23 cellular contexts compared by ENCODE assay signal in the genomic region with DNA sequence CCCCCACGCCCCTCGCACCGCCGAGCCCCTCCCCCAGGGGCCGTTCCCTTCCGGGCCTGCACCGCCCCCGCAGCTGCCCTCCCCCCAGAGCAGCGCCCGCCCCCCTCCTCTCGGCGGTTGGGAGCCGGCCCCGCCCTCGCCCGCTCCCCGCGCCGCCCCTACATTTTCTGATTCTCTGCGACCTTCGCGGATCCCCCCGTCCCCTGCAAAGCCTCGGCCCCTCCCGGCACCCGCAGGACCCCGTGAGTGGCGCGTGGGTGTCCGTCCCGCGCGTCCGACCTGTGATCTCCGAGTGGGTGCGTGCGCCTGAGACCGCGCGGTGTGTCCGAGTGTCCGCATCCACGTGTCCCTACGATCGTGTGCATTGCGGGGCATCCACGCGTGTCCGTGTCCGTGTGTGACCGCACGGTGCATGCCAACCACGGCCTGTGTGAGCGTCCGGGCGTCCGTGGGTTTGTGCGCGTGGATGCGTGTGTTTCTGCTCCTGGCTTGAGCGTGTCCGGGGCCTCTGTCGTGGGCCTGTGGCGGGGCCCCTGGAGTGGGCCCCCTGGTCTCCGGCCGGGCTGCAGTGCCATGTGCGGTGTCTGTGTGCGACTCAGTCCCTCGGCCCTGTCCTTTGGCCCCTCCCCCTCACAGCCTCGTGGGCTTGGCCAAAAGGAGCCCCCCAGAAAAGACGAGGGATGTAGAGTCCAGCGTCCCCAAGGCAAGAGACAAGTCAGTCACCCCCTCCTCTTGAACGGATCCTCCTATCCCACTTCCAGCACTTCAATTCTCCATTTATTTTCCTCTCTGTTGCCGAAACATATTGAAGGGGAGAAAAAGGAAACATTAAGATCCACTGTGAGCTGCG. TPM values are rescaled to one million over a fixed set of nuclear protein-coding genes. Genes with fewer than 3 reads are reported as not detected.
DNase-seq lines count a peak whose midpoint lies in the region; ATAC-seq and TF ChIP-seq lines count a peak whose summit lies in the region.
"Had no signal": no experiment of that assay in that cellular context is flagged by ENCODE, and none has a peak within 500 bp of the region (broad histone marks: within the 10 kb centered on the region; RNA-seq: fewer than 3 reads in every experiment).

No MANE protein-coding gene starts in this region.

- H3K4me3 ChIP-seq in breast epithelium = no peak overlapping the region
- H3K4me3 ChIP-seq: esophagus squamous epithelium, pancreas, Peyer's patch, uterus had no signal

- no peak overlapping the region for H3K4me3 Mint-ChIP-seq in activated T-cell treated with anti-CD3 and anti-CD28 coated beads, Interleukin-2, amount 50 U/mL, for 4 hours
- H3K4me3 Mint-ChIP-seq in stimulated activated memory B cell treated with anti-CD40 and anti-IgM and Interleukin-4, amounts not matched to agents 10 μg/mL and 1 μg/mL and 100 μg/mL, for 72 hours = no peak overlapping the region
- H3K4me3 Mint-ChIP-seq: CD8-positive, alpha-beta T cell had no signal

- peaks cover 4% of the 10 kb centered on the region for H3K4me1 Mint-ChIP-seq in activated T-cell treated with anti-CD3 and anti-CD28 coated beads, Interleukin-2, amount 50 U/mL, for 4 hours (ENCODE audit: low read depth)
- no peaks in the 10 kb centered on the region for H3K4me1 Mint-ChIP-seq in stimulated activated memory B cell treated with anti-CD40 and anti-IgM and Interleukin-4, amounts not matched to agents 10 μg/mL and 1 μg/mL and 100 μg/mL, for 72 hours

- H3K36me3 Mint-ChIP-seq in activated T-cell treated with anti-CD3 and anti-CD28 coated beads, Interleukin-2, amount 50 U/mL, for 4 hours (ENCODE audit: insufficient read depth) = no peaks in the 10 kb centered on the region
- no peaks in the 10 kb centered on the region for H3K36me3 Mint-ChIP-seq in stimulated activated memory B cell treated with anti-CD40 and anti-IgM and Interleukin-4, amounts not matched to agents 10 μg/mL and 1 μg/mL and 100 μg/mL, for 72 hours
- H3K36me3 Mint-ChIP-seq: activated naive CD4-positive, alpha-beta T cell treated with anti-CD3 and anti-CD28 coated beads, Interleukin-2, amount 50 U/mL, for 72 hours; CD8-positive, alpha-beta T cell had no signal

- no peak for TF ChIP-seq POLR2A in breast epithelium (IDR thresholded peaks at IDR 0.05)

- peak; percentile 3 for DNase-seq in activated T-cell treated with anti-CD3 and anti-CD28 coated beads, Interleukin-2, amount 50 U/mL, for 4 hours
- no peak for DNase-seq in activated T-cell treated with anti-CD3 and anti-CD28 coated beads, Interleukin-2, amount 50 U/mL, for 48 hours
- DNase-seq in HuH-7.5 (ENCODE audit: low spot score) = peak; percentile 25
- DNase-seq in iPS-NIHi11 (ENCODE audit: low spot score) = peak; percentile 62
- no peak for DNase-seq in KG1 (lab: John Stamatoyannopoulos, UW)
- no peak for DNase-seq in breast epithelium (ENCODE audit: low spot score in 2 of 2)
- DNase-seq in GM13976 (ENCODE audit: low spot score) = no peak
- DNase-seq: brain microvascular endothelial cell; DND-41; esophagus squamous epithelium; KBM-7; NCI-H1092; NCI-H2081 treated with DMSO at 0.1 percent for 48 hours; NCI-H748 treated with DMSO at 0.1 percent for 48 hours; stimulated activated naive CD4-positive, alpha-beta T cell treated with Interleukin-2 at 50 U/mL for 16 hours; uterus had no signal

- H3K27me3 ChIP-seq in breast epithelium = peaks cover 0 to 94% of the 10 kb centered on the region in 2 donors

- no peaks in the 10 kb centered on the region for H3K9me3 Mint-ChIP-seq in activated T-cell treated with anti-CD3 and anti-CD28 coated beads, Interleukin-2, amount 50 U/mL, for 4 hours
- H3K9me3 Mint-ChIP-seq in stimulated activated memory B cell treated with anti-CD40 and anti-IgM and Interleukin-4, amounts not matched to agents 10 μg/mL and 1 μg/mL and 100 μg/mL, for 72 hours = no peaks in the 10 kb centered on the region
- H3K9me3 Mint-ChIP-seq: activated naive CD4-positive, alpha-beta T cell treated with anti-CD3 and anti-CD28 coated beads, Interleukin-2, amount 50 U/mL, for 72 hours; CD8-positive, alpha-beta T cell had no signal

- no peak for ATAC-seq in activated T-cell treated with anti-CD3 and anti-CD28 coated beads, Interleukin-2, amount 50 U/mL, for 4 hours
- peak; percentile 34 for ATAC-seq in stimulated activated memory B cell treated with anti-CD40 and anti-IgM and Interleukin-4, amounts not matched to agents 10 μg/mL and 1 μg/mL and 100 μg/mL, for 72 hours
- ATAC-seq: activated naive CD4-positive, alpha-beta T cell treated with anti-CD3 and anti-CD28 coated beads, Interleukin-2, amount 50 U/mL, for 72 hours; CD8-positive, alpha-beta T cell; pancreas had no signal

- H3K4me1 ChIP-seq in breast epithelium = no peaks in the 10 kb centered on the region
- H3K4me1 ChIP-seq: pancreas, Peyer's patch had no signal

- H3K27ac ChIP-seq in breast epithelium = no peak overlapping the region
- H3K27ac ChIP-seq: brain microvascular endothelial cell, esophagus squamous epithelium, pancreas, Peyer's patch, uterus had no signal

- H3K27ac Mint-ChIP-seq in stimulated activated memory B cell treated with anti-CD40 and anti-IgM and Interleukin-4, amounts not matched to agents 10 μg/mL and 1 μg/mL and 100 μg/mL, for 72 hours = no peak overlapping the region
- H3K27ac Mint-ChIP-seq: activated naive CD4-positive, alpha-beta T cell treated with anti-CD3 and anti-CD28 coated beads, Interleukin-2, amount 50 U/mL, for 72 hours; CD8-positive, alpha-beta T cell had no signal

- H3K36me3 ChIP-seq in breast epithelium = no peaks in the 10 kb centered on the region
- H3K36me3 ChIP-seq: brain microvascular endothelial cell, esophagus squamous epithelium, pancreas, Peyer's patch, uterus had no signal

- in situ Hi-C loops in GM13976 (cut with MboI; ENCODE audit: low sequenced_read_pairs, unreplicated experiment) = no loop called here

- no peaks in the 10 kb centered on the region for H3K9me3 ChIP-seq in breast epithelium
- H3K9me3 ChIP-seq: esophagus squamous epithelium, pancreas, Peyer's patch, uterus had no signal

- no peak for TF ChIP-seq CTCF in breast epithelium (IDR thresholded peaks at IDR 0.05)
- TF ChIP-seq CTCF in GM13976 (IDR thresholded peaks at IDR 0.05; ENCODE audit: borderline replicate concordance, control extremely low read depth, extremely low read depth, insufficient read depth, missing control alignments) = no peak

- intact Hi-C loops in breast epithelium (cut with DNase I; ENCODE audit: low total_unique reads) = no loop called here

- H3K27me3 Mint-ChIP-seq in activated T-cell treated with anti-CD3 and anti-CD28 coated beads, Interleukin-2, amount 50 U/mL, for 4 hours (ENCODE audit: low read depth) = peaks cover 70% of the 10 kb centered on the region
- H3K27me3 Mint-ChIP-seq in stimulated activated memory B cell treated with anti-CD40 and anti-IgM and Interleukin-4, amounts not matched to agents 10 μg/mL and 1 μg/mL and 100 μg/mL, for 72 hours = peaks cover 78% of the 10 kb centered on the region

RNA-seq across cellular contexts. Expression of gene NKX1-1, which starts 8.8 kb away (rescaled TPM):
- total RNA-seq in activated T-cell treated with anti-CD3 and anti-CD28 coated beads, Interleukin-2, amount 50 U/mL, for 4 hours = not detected
- total RNA-seq in breast epithelium = not detected
- total RNA-seq: activated naive CD4-positive, alpha-beta T cell treated with anti-CD3 and anti-CD28 coated beads, Interleukin-2, amount 50 U/mL, for 72 hours; CD8-positive, alpha-beta T cell; esophagus squamous epithelium; kidney epithelial cell; mucosa of gallbladder; pancreas; Peyer's patch; uterus had no signal

Comparison
In these comparisons a context has a peak if more than half of its experiments do, and no peak if none do; other contexts are left out.
1. DNase-seq: peak in activated T-cell treated with anti-CD3 and anti-CD28 coated beads, Interleukin-2, amount 50 U/mL, for 4 hours (single experiment), HuH-7.5 (single experiment) and iPS-NIHi11 (single experiment); none in activated T-cell treated with anti-CD3 and anti-CD28 coated beads, Interleukin-2, amount 50 U/mL, for 48 hours (0 of 2), KG1 (single experiment), breast epithelium (0 of 2) and GM13976 (single experiment).